ENCODE assay signal across 8 cellular contexts in genomic region chr16:85123891-85124635, GRCh38. TPM values are rescaled to one million over a fixed set of nuclear protein-coding genes. Genes with fewer than 3 reads are reported as not detected.
DNase-seq lines count a peak whose midpoint lies in the region; ATAC-seq lines count a peak whose summit lies in the region.
"Had no signal": no experiment of that assay in that cellular context is flagged by ENCODE, and none has a peak within 500 bp of the region (broad histone marks: within the 10 kb centered on the region; RNA-seq: fewer than 3 reads in every experiment).

No MANE protein-coding gene starts in this region.

- H3K4me3 Mint-ChIP-seq in activated CD4-positive, alpha-beta T cell treated with anti-CD3 and anti-CD28 coated beads, Interleukin-2, amount 10 ng/mL, durations not matched to agents 7 days and 5 days, result no peak overlapping the region
- H3K4me3 Mint-ChIP-seq: immature natural killer cell had no signal

- CTCF ChIA-PET in activated CD4-positive, alpha-beta T cell treated with anti-CD3 and anti-CD28 coated beads, Interleukin-2, amount 10 ng/mL, durations not matched to agents 7 days and 5 days (lab: Charles Lee), result interaction anchor here (1.2 to 3.2 kb wide), 2 partner anchors 10 to 12 kb away, joined by 3 to 10 read pairs; no protein-coding TSS in a partner anchor

- H3K27ac Mint-ChIP-seq in activated CD4-positive, alpha-beta T cell treated with anti-CD3 and anti-CD28 coated beads, Interleukin-2, amount 10 ng/mL, durations not matched to agents 7 days and 5 days, result no peak overlapping the region
- H3K27ac Mint-ChIP-seq: immature natural killer cell had no signal

- ATAC-seq in HG03095 (IDR thresholded peaks at IDR 0.05; ENCODE audit: unreplicated experiment) (no peak), HG03039 (IDR thresholded peaks at IDR 0.05; ENCODE audit: unreplicated experiment) (no peak)

- no peaks in the 10 kb centered on the region for H3K4me1 Mint-ChIP-seq in activated CD4-positive, alpha-beta T cell treated with anti-CD3 and anti-CD28 coated beads, Interleukin-2, amount 10 ng/mL, durations not matched to agents 7 days and 5 days

- peak; percentile 37 for DNase-seq in RKO (ENCODE audit: low spot score)
- peak; percentile 91 for DNase-seq in fibroblast of gingiva (ENCODE audit: low read depth)
- DNase-seq in mucosa of gallbladder (ENCODE audit: low spot score), result peak; percentile 29
- DNase-seq in GDM1 (lab: John Stamatoyannopoulos, UW), result no peak
- no peak for DNase-seq in activated CD4-positive, alpha-beta T cell treated with anti-CD3 and anti-CD28 coated beads, Interleukin-2, amount 10 ng/mL, durations not matched to agents 7 days and 5 days
- DNase-seq: immature natural killer cell had no signal

- no peaks in the 10 kb centered on the region for H3K36me3 Mint-ChIP-seq in activated CD4-positive, alpha-beta T cell treated with anti-CD3 and anti-CD28 coated beads, Interleukin-2, amount 10 ng/mL, durations not matched to agents 7 days and 5 days (ENCODE audit: low read depth)
- H3K36me3 Mint-ChIP-seq: immature natural killer cell had no signal

- POLR2A ChIA-PET in activated CD4-positive, alpha-beta T cell treated with anti-CD3 and anti-CD28 coated beads, Interleukin-2, amount 10 ng/mL, durations not matched to agents 7 days and 5 days (lab: Charles Lee), result no interaction called here

- H3K27me3 Mint-ChIP-seq in activated CD4-positive, alpha-beta T cell treated with anti-CD3 and anti-CD28 coated beads, Interleukin-2, amount 10 ng/mL, durations not matched to agents 7 days and 5 days, result no peaks in the 10 kb centered on the region

- no peaks in the 10 kb centered on the region for H3K9me3 Mint-ChIP-seq in activated CD4-positive, alpha-beta T cell treated with anti-CD3 and anti-CD28 coated beads, Interleukin-2, amount 10 ng/mL, durations not matched to agents 7 days and 5 days
- H3K9me3 Mint-ChIP-seq: immature natural killer cell had no signal

RNA-seq across cellular contexts. Expression of gene CIBAR2, which starts 11.8 kb away (rescaled TPM):
- not detected for total RNA-seq in mucosa of gallbladder
- not detected for total RNA-seq in activated CD4-positive, alpha-beta T cell treated with anti-CD3 and anti-CD28 coated beads, Interleukin-2, amount 10 ng/mL, durations not matched to agents 7 days and 5 days

Comparison
In these comparisons a context has a peak if more than half of its experiments do, and no peak if none do; other contexts are left out.
1. DNase-seq: peak in RKO (single experiment), fibroblast of gingiva (single experiment) and mucosa of gallbladder (single experiment); none in GDM1 (single experiment) and activated CD4-positive, alpha-beta T cell treated with anti-CD3 and anti-CD28 coated beads, Interleukin-2, amount 10 ng/mL, durations not matched to agents 7 days and 5 days (single experiment).